Comparison of ENCODE assay signal across 11 cellular contexts in the genomic region with DNA sequence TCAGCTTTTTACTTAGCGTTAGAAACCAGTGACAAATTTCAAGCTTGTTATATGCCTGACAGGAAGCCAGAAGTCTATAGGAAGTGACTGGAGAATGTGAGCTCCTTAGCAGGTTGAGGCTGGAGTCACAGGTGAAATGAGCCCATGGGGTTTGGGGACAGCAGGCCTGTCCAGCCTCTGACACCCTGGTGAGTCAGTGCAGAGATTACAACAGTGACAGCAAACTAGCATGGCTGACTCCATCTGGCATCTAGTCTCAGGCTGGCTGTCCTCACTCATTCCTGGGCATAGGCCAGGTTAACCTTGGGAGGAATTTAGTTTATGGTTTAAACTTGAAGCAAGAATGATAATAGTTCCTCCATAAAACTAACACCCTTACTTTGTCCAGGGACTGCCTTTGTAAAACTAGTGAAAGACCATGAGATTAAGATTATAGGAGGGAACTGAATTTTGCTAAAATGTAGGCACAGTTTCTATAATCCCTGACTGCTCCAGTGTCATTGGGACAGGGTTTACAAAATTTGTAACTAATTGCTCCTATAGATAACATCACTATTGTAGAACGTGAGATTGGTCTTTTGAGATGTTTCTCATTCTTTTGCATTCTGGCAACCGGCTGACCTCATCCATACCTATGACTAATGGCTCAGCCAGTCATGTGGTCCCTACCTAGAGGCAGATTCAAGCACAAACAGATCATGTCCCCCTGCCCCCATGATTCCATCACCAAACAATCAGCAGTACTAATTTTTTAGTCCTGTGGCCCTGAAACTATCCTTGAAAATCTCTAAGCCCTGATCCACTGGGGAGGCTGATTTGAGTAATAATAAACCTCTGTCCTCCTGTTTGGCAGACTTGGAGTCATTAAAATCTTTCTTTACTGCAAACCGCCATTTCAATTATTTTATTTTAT. TPM values are rescaled to one million over a fixed set of nuclear protein-coding genes. Genes with fewer than 3 reads are reported as not detected.
DNase-seq lines count a peak whose midpoint lies in the region; TF ChIP-seq lines count a peak whose summit lies in the region.
"Not testable (repeated sequence)": the region's sequence is repeated elsewhere in the genome, so short reads cannot be mapped to it uniquely, and the experiment has no call there.
"Had no signal": no experiment of that assay in that cellular context is flagged by ENCODE, and none has a peak within 500 bp of the region (broad histone marks: within the 10 kb centered on the region; RNA-seq: fewer than 3 reads in every experiment).

No MANE protein-coding gene starts in this region.

- not testable (repeated sequence) for H3K4me3 ChIP-seq in ACC112 (ENCODE audit: low read depth, low read length); astrocyte of the cerebellum (ENCODE audit: low read depth, low read length); epithelial cell of esophagus (ENCODE audit: low read length); foreskin fibroblast (ENCODE audit: low read depth in 1 of 2, low read length in 2 of 2); trophoblast cell (ENCODE audit: low read depth, low read length)

- not testable (repeated sequence) for H3K14ac ChIP-seq in trophoblast cell (ENCODE audit: low read length)

- TF ChIP-seq CTCF in RWPE1 (conservative IDR thresholded peaks at IDR 0.05; ENCODE audit: low read depth); astrocyte of the cerebellum (IDR thresholded peaks at IDR 0.05; ENCODE audit: low read depth, low read length, missing control alignments); epithelial cell of esophagus (IDR thresholded peaks at IDR 0.05; ENCODE audit: insufficient read depth, low read depth, low read length, missing control alignments); foreskin fibroblast (IDR thresholded peaks at IDR 0.05; ENCODE audit: low read depth, low read length): not testable (repeated sequence)

- H4K8ac ChIP-seq in trophoblast cell (ENCODE audit: low read depth, low read length), result not testable (repeated sequence)

- peaks cover 27% of the 10 kb centered on the region for H3K9me3 ChIP-seq in trophoblast cell (ENCODE audit: insufficient read depth, low read depth, low read length)

- H2BK120ac ChIP-seq in trophoblast cell (ENCODE audit: insufficient read depth, low read length, poor library complexity), result not testable (repeated sequence)

- no CpG with 5 or more reads among the region's 4 CpGs for WGBS in trophoblast cell (ENCODE audit: extremely low coverage, insufficient coverage, insufficient read length)

- H3K79me1 ChIP-seq in trophoblast cell (ENCODE audit: low read length), result not testable (repeated sequence)

- H2BK5ac ChIP-seq in trophoblast cell (ENCODE audit: low read depth, low read length, poor library complexity), result not testable (repeated sequence)

- not testable (repeated sequence) for H3K79me2 ChIP-seq in ACC112 (ENCODE audit: control insufficient read depth, insufficient read depth, low read length, unreplicated experiment); trophoblast cell (ENCODE audit: control insufficient read depth, insufficient read depth, low read length, poor library complexity)

- DNase-seq in EH (ENCODE audit: low read depth), result peak; percentile 93
- DNase-seq in HS-27A (ENCODE audit: low read depth), result peak; percentile 86
- peak; percentile 33 for DNase-seq in RWPE1 (ENCODE audit: low spot score)
- DNase-seq in astrocyte of the cerebellum (ENCODE audit: low read depth), result peak; percentile 18
- DNase-seq in epithelial cell of esophagus (ENCODE audit: low read depth), result peak; percentile 88
- DNase-seq in foreskin fibroblast, result peak; percentile 79 to 80
- peak; percentile 52 to 72 for DNase-seq in trophoblast cell

- H3K9ac ChIP-seq in trophoblast cell (ENCODE audit: low read length), result not testable (repeated sequence)

- not testable (repeated sequence) for H2BK12ac ChIP-seq in trophoblast cell (ENCODE audit: low read length)

- H3K4ac ChIP-seq in trophoblast cell (ENCODE audit: low read depth, low read length), result not testable (repeated sequence)

- H2AK5ac ChIP-seq in trophoblast cell (ENCODE audit: low read length), result not testable (repeated sequence)

- H3K4me1 ChIP-seq in ACC112 (ENCODE audit: control insufficient read depth, insufficient read depth, low read length, unreplicated experiment), result peaks cover 15% of the 10 kb centered on the region
- not testable (repeated sequence) for H3K4me1 ChIP-seq in trophoblast cell (ENCODE audit: control insufficient read depth in 1 of 2, insufficient read depth in 2 of 2, low read length in 2 of 2)

- POLR2A ChIA-PET in RWPE1 (lab: Yijun Ruan, JAX; ENCODE audit: low non-redundant PET), result not testable (repeated sequence)

- H3K27me3 ChIP-seq in ACC112 (ENCODE audit: insufficient read depth, low read length); trophoblast cell (ENCODE audit: insufficient read depth, low read length): not testable (repeated sequence)

- H2AFZ ChIP-seq in ACC112 (ENCODE audit: low read length, unreplicated experiment); trophoblast cell (ENCODE audit: insufficient read depth, low read length, poor library complexity): not testable (repeated sequence)

- H3K23ac ChIP-seq in trophoblast cell (ENCODE audit: low read length), result not testable (repeated sequence)

- H4K12ac ChIP-seq in trophoblast cell (ENCODE audit: low read depth, low read length), result not testable (repeated sequence)

- CTCF ChIA-PET in RWPE1 (lab: Yijun Ruan, JAX), result interaction anchor here (0.5 kb wide), 1 partner anchor 122 kb away, joined by 3 read pairs; no protein-coding TSS in a partner anchor

- not testable (repeated sequence) for H3K36me3 ChIP-seq in ACC112 (ENCODE audit: insufficient read depth, low read length); trophoblast cell (ENCODE audit: control insufficient read depth in 1 of 2, insufficient read depth in 2 of 2, low read length in 2 of 2)

- not testable (repeated sequence) for H3K18ac ChIP-seq in trophoblast cell (ENCODE audit: low read length)

- H3K27ac ChIP-seq in ACC112 (ENCODE audit: low read depth, low read length) (peak overlapping the region; percentile 95), RWPE1 (peak overlapping the region; percentile 95)
- not testable (repeated sequence) for H3K27ac ChIP-seq in trophoblast cell (ENCODE audit: low read depth, low read length)

- H3K4me2 ChIP-seq in trophoblast cell (ENCODE audit: low read length), result not testable (repeated sequence)

- H4K91ac ChIP-seq in trophoblast cell (ENCODE audit: low read depth, low read length), result not testable (repeated sequence)

- in situ Hi-C loops in astrocyte of the cerebellum (cut with HindIII; ENCODE audit: low sequenced_read_pairs), result not testable (repeated sequence)

RNA-seq across cellular contexts. Expression of a gene that starts 4.4 kb away (rescaled TPM):
- polyA plus RNA-seq in trophoblast cell (2013), result not detected in 2 replicates
- polyA plus RNA-seq: esophagus, heart left ventricle, IgD-negative memory B cell had no signal

RNA-seq across cellular contexts. Expression of a gene that starts 42.5 kb away (rescaled TPM):
- polyA plus RNA-seq in trophoblast cell (2013), result not detected in 2 replicates
- polyA plus RNA-seq: esophagus, heart left ventricle, IgD-negative memory B cell had no signal

Comparison
In these comparisons a context has a peak if more than half of its experiments do, and no peak if none do; other contexts are left out.
1. DNase-seq: peak in every context shown above with its lines; median percentile 93 in EH; 88 in epithelial cell of esophagus; 86 in HS-27A; 80 in foreskin fibroblast; 62 in trophoblast cell; 33 in RWPE1; 18 in astrocyte of the cerebellum.